Comparison of ENCODE assay signal across 11 cellular contexts in the genomic region with DNA sequence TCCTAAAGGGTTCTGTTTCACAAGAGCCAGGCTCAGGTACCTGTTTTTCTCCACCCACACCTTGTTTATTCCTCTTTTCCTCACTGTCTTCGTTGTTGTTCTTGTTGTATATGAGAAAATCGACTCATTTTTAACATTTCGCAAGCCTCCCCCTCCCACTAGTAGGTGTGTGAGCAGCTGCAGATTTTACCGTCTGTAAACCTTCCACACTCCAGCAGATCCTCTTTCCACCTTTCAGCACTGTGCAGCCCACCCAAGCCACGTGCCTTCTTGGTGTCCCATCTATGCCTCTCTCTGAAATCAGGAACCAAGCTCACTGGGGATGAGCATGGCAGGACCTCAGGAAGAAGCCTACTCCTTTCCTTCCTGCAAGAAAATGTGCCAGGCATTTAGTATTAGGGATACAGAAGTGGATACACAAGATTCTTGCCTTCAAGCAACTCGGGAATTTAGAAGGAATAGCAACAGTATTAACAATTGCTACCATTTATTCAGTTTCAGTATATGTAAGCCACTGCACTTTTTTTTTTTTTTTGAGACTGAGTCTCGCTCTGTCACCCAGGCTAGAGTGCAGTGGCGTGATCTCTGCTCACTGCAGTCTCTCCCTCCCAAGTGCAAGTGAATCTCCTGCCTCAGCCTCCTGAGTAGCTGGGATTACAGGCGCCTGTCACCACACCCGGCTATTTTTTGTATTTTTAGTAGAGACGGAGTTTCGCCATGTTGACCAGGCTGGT.
DNase-seq lines count a peak whose midpoint lies in the region; ATAC-seq and TF ChIP-seq lines count a peak whose summit lies in the region.
"Had no signal": no experiment of that assay in that cellular context is flagged by ENCODE, and none has a peak within 500 bp of the region (broad histone marks: within the 10 kb centered on the region; RNA-seq: fewer than 3 reads in every experiment).

No MANE protein-coding gene starts in this region.

- no peaks in the 10 kb centered on the region for H3K27me3 ChIP-seq in upper lobe of right lung
- H3K27me3 ChIP-seq: BE2C had no signal

- peaks cover 0 to 9% of the 10 kb centered on the region in 2 donors for H3K9me3 Mint-ChIP-seq in activated naive CD4-positive, alpha-beta T cell treated with anti-CD3 and anti-CD28 coated beads, Interleukin-2, amount 50 U/mL, for 72 hours
- H3K9me3 Mint-ChIP-seq in activated CD4-positive, alpha-beta memory T cell treated with anti-CD3 and anti-CD28 coated beads for 36 hours: peaks cover 5% of the 10 kb centered on the region

- intact Hi-C loops in activated CD4-positive, alpha-beta memory T cell treated with anti-CD3 and anti-CD28 coated beads for 36 hours (cut with micrococcal nuclease): loop anchor here (2.0 kb wide), 1 partner anchor 34 kb away; no protein-coding TSS in a partner anchor
- intact Hi-C loops in upper lobe of right lung (cut with DNase I): no loop called here

- H3K4me3 Mint-ChIP-seq in activated CD4-positive, alpha-beta memory T cell treated with anti-CD3 and anti-CD28 coated beads for 36 hours: peak overlapping the region; percentile 7

- peak overlapping the region in 1 of 2 donors; percentile 52 for H3K27ac Mint-ChIP-seq in activated naive CD4-positive, alpha-beta T cell treated with anti-CD3 and anti-CD28 coated beads, Interleukin-2, amount 50 U/mL, for 72 hours
- peak overlapping the region; percentile 46 for H3K27ac Mint-ChIP-seq in activated CD4-positive, alpha-beta memory T cell treated with anti-CD3 and anti-CD28 coated beads for 36 hours

- POLR2A ChIA-PET in activated CD4-positive, alpha-beta memory T cell treated with anti-CD3 and anti-CD28 coated beads for 36 hours (lab: Charles Lee): interaction anchor here (1.1 to 2.1 kb wide), 3 partner anchors 11 to 114 kb away, joined by 3 to 6 read pairs (median 3); partner anchors contain the start of gene CHST11

- no peak for DNase-seq in activated naive CD4-positive, alpha-beta T cell treated with anti-CD3 and anti-CD28 coated beads, Interleukin-2, amount 50 U/mL, for 72 hours (ENCODE audit: low spot score in 2 of 2)
- no peak for DNase-seq in activated naive CD4-positive, alpha-beta T cell treated with anti-CD3 and anti-CD28 coated beads, Interleukin-2, amount 50 U/mL, for 16 hours
- DNase-seq in activated CD4-positive, alpha-beta memory T cell treated with anti-CD3 and anti-CD28 coated beads for 36 hours: no peak
- DNase-seq in upper lobe of right lung: no peak
- no peak for DNase-seq in AG08395 (ENCODE audit: low spot score)
- no peak for DNase-seq in NCI-H2196 treated with DMSO at 0.1 percent for 48 hours (lab: John Stamatoyannopoulos, UW; ENCODE audit: unreplicated experiment)
- no peak for DNase-seq in NCI-H1105 (lab: John Stamatoyannopoulos, UW)
- DNase-seq: BE2C, GOT3, NCI-H2081 treated with DMSO at 0.1 percent for 48 hours had no signal

- no peaks in the 10 kb centered on the region for H3K36me3 ChIP-seq in upper lobe of right lung
- H3K36me3 ChIP-seq: BE2C had no signal

- H3K4me1 ChIP-seq in upper lobe of right lung: peaks cover 15% of the 10 kb centered on the region

- H3K27ac ChIP-seq in upper lobe of right lung: no peak overlapping the region

- no peak overlapping the region for H3K4me3 ChIP-seq in upper lobe of right lung

- no peaks in the 10 kb centered on the region for H3K9me3 ChIP-seq in upper lobe of right lung
- H3K9me3 ChIP-seq: BE2C had no signal

- ATAC-seq in activated naive CD4-positive, alpha-beta T cell treated with anti-CD3 and anti-CD28 coated beads, Interleukin-2, amount 50 U/mL, for 72 hours: peak; percentile 2 to 27
- ATAC-seq in HG02884 (IDR thresholded peaks at IDR 0.05; ENCODE audit: unreplicated experiment): peak; percentile 23
- peak; percentile 42 for ATAC-seq in upper lobe of right lung

- no peaks in the 10 kb centered on the region for H3K27me3 Mint-ChIP-seq in activated CD4-positive, alpha-beta memory T cell treated with anti-CD3 and anti-CD28 coated beads for 36 hours

- TF ChIP-seq CTCF in upper lobe of right lung (IDR thresholded peaks at IDR 0.05): no peak

- peaks cover 5 to 30% of the 10 kb centered on the region in 2 donors for H3K36me3 Mint-ChIP-seq in activated naive CD4-positive, alpha-beta T cell treated with anti-CD3 and anti-CD28 coated beads, Interleukin-2, amount 50 U/mL, for 72 hours
- peaks cover 17% of the 10 kb centered on the region for H3K36me3 Mint-ChIP-seq in activated CD4-positive, alpha-beta memory T cell treated with anti-CD3 and anti-CD28 coated beads for 36 hours

- peaks cover 63% of the 10 kb centered on the region for H3K4me1 Mint-ChIP-seq in activated CD4-positive, alpha-beta memory T cell treated with anti-CD3 and anti-CD28 coated beads for 36 hours (ENCODE audit: low read depth)

- CTCF ChIA-PET in activated CD4-positive, alpha-beta memory T cell treated with anti-CD3 and anti-CD28 coated beads for 36 hours (lab: Charles Lee): interaction anchor here (0.8 to 2.3 kb wide), 4 partner anchors 16 to 220 kb away, joined by 3 to 5 read pairs (median 4); no protein-coding TSS in a partner anchor
